Comparison of ENCODE assay signal across 27 cellular contexts in genomic region chr17:6072611-6073010, GRCh38. TPM values are rescaled to one million over a fixed set of nuclear protein-coding genes. Genes with fewer than 3 reads are reported as not detected.
"Had no signal": no experiment of that assay in that cellular context is flagged by ENCODE, and none has a peak within 500 bp of the region (broad histone marks: within the 10 kb centered on the region; RNA-seq: fewer than 3 reads in every experiment).

No MANE protein-coding gene starts in this region.

- H3K36me3 ChIP-seq: ascending aorta, brain microvascular endothelial cell, esophagus muscularis mucosa, heart right ventricle, left lung, lower lobe of right lung, right atrium auricular region, spleen, thoracic aorta, uterus had no signal

- H3K9me3 Mint-ChIP-seq: activated CD4-positive, alpha-beta memory T cell treated with anti-CD3 and anti-CD28 coated beads, Interleukin-2, amount 10 ng/mL, durations not matched to agents 7 days and 5 days; activated CD4-positive, alpha-beta T cell treated with anti-CD3 and anti-CD28 coated beads, Interleukin-2, amount 10 ng/mL, durations not matched to agents 7 days and 5 days; activated naive CD4-positive, alpha-beta T cell treated with anti-CD3 and anti-CD28 coated beads, Interleukin-2, amount 10 ng/mL, durations not matched to agents 7 days and 5 days; activated naive CD8-positive, alpha-beta T cell treated with anti-CD3 and anti-CD28 coated beads, Interleukin-2, amount 10 ng/mL, durations not matched to agents 7 days and 5 days; activated T-cell treated with anti-CD3 and anti-CD28 coated beads, Interleukin-2, amount 50 U/mL, for 24 hours; endodermal cell; natural killer cell treated with Interleukin-12 subunit alpha and Interleukin-12 subunit beta and Interleukin-15 and Interleukin-18, amount 100 ng/mL, for 72 hours; WTC11 had no signal

- H3K36me3 Mint-ChIP-seq: activated naive CD8-positive, alpha-beta T cell treated with anti-CD3 and anti-CD28 coated beads, Interleukin-2, amount 10 ng/mL, durations not matched to agents 7 days and 5 days had no signal

- DNase-seq: activated CD4-positive, alpha-beta memory T cell treated with anti-CD3 and anti-CD28 coated beads, Interleukin-2, amount 10 ng/mL, durations not matched to agents 7 days and 5 days; activated CD4-positive, alpha-beta T cell treated with anti-CD3 and anti-CD28 coated beads for 1 hour; activated CD4-positive, alpha-beta T cell treated with anti-CD3 and anti-CD28 coated beads, Interleukin-2, amount 10 ng/mL, durations not matched to agents 7 days and 5 days; activated CD8-positive, alpha-beta memory T cell treated with anti-CD3 and anti-CD28 coated beads, Interleukin-2, amount 50 U/mL, for 48 hours; activated gamma-delta T cell; activated naive CD4-positive, alpha-beta T cell treated with anti-CD3 and anti-CD28 coated beads, Interleukin-2, amount 10 ng/mL, durations not matched to agents 7 days and 5 days; activated naive CD8-positive, alpha-beta T cell treated with anti-CD3 and anti-CD28 coated beads, Interleukin-2, amount 10 ng/mL, durations not matched to agents 7 days and 5 days; activated T-cell treated with anti-CD3 and anti-CD28 coated beads, Interleukin-2, amount 50 U/mL, for 24 hours; brain microvascular endothelial cell; endodermal cell; foreskin keratinocyte; heart right ventricle; left lung; lower lobe of right lung; mesendoderm; mucosa of descending colon; spleen; stimulated activated naive CD8-positive, alpha-beta T cell treated with anti-CD3 and anti-CD28 coated beads, Interleukin-15, Interleukin-2, amounts not matched to agents 100 U/mL and 50 U/mL, for 24 hours; T-helper 2 cell; trophoblast cell; uterus had no signal

- H3K27ac ChIP-seq: ascending aorta, brain microvascular endothelial cell, esophagus muscularis mucosa, foreskin keratinocyte, heart right ventricle, left lung, lower lobe of right lung, right atrium auricular region, thoracic aorta, uterus had no signal

- H3K27me3 ChIP-seq: ascending aorta, right atrium auricular region, uterus had no signal

- H3K4me3 Mint-ChIP-seq: activated CD4-positive, alpha-beta memory T cell treated with anti-CD3 and anti-CD28 coated beads, Interleukin-2, amount 10 ng/mL, durations not matched to agents 7 days and 5 days; activated CD4-positive, alpha-beta T cell treated with anti-CD3 and anti-CD28 coated beads, Interleukin-2, amount 10 ng/mL, durations not matched to agents 7 days and 5 days; activated naive CD4-positive, alpha-beta T cell treated with anti-CD3 and anti-CD28 coated beads, Interleukin-2, amount 10 ng/mL, durations not matched to agents 7 days and 5 days; activated naive CD8-positive, alpha-beta T cell treated with anti-CD3 and anti-CD28 coated beads, Interleukin-2, amount 10 ng/mL, durations not matched to agents 7 days and 5 days; activated T-cell treated with anti-CD3 and anti-CD28 coated beads, Interleukin-2, amount 50 U/mL, for 24 hours; endodermal cell; natural killer cell treated with Interleukin-12 subunit alpha and Interleukin-12 subunit beta and Interleukin-15 and Interleukin-18, amount 100 ng/mL, for 72 hours had no signal

- H3K4me3 ChIP-seq: esophagus muscularis mucosa, heart right ventricle, left lung, lower lobe of right lung, mucosa of descending colon, right atrium auricular region, thoracic aorta, uterus had no signal

- H3K27ac Mint-ChIP-seq: activated CD4-positive, alpha-beta memory T cell treated with anti-CD3 and anti-CD28 coated beads, Interleukin-2, amount 10 ng/mL, durations not matched to agents 7 days and 5 days; activated CD4-positive, alpha-beta T cell treated with anti-CD3 and anti-CD28 coated beads, Interleukin-2, amount 10 ng/mL, durations not matched to agents 7 days and 5 days; activated naive CD4-positive, alpha-beta T cell treated with anti-CD3 and anti-CD28 coated beads, Interleukin-2, amount 10 ng/mL, durations not matched to agents 7 days and 5 days; activated naive CD8-positive, alpha-beta T cell treated with anti-CD3 and anti-CD28 coated beads, Interleukin-2, amount 10 ng/mL, durations not matched to agents 7 days and 5 days; activated T-cell treated with anti-CD3 and anti-CD28 coated beads, Interleukin-2, amount 50 U/mL, for 24 hours; endodermal cell; natural killer cell treated with Interleukin-12 subunit alpha and Interleukin-12 subunit beta and Interleukin-15 and Interleukin-18, amount 100 ng/mL, for 72 hours; WTC11 had no signal

- H3K9me3 ChIP-seq: ascending aorta, esophagus muscularis mucosa, heart right ventricle, left lung, lower lobe of right lung, mucosa of descending colon, right atrium auricular region, spleen, thoracic aorta, uterus had no signal

RNA-seq across cellular contexts. Expression of gene WSCD1, which starts 2.4 kb away (rescaled TPM):
- total RNA-seq: activated CD4-positive, alpha-beta memory T cell treated with anti-CD3 and anti-CD28 coated beads, Interleukin-2, amount 10 ng/mL, durations not matched to agents 7 days and 5 days; activated CD4-positive, alpha-beta T cell treated with anti-CD3 and anti-CD28 coated beads, Interleukin-2, amount 10 ng/mL, durations not matched to agents 7 days and 5 days; activated naive CD8-positive, alpha-beta T cell treated with anti-CD3 and anti-CD28 coated beads, Interleukin-2, amount 10 ng/mL, durations not matched to agents 7 days and 5 days; foreskin keratinocyte had no signal
